Comparison of ENCODE assay signal across 3 cellular contexts in the genomic region with DNA sequence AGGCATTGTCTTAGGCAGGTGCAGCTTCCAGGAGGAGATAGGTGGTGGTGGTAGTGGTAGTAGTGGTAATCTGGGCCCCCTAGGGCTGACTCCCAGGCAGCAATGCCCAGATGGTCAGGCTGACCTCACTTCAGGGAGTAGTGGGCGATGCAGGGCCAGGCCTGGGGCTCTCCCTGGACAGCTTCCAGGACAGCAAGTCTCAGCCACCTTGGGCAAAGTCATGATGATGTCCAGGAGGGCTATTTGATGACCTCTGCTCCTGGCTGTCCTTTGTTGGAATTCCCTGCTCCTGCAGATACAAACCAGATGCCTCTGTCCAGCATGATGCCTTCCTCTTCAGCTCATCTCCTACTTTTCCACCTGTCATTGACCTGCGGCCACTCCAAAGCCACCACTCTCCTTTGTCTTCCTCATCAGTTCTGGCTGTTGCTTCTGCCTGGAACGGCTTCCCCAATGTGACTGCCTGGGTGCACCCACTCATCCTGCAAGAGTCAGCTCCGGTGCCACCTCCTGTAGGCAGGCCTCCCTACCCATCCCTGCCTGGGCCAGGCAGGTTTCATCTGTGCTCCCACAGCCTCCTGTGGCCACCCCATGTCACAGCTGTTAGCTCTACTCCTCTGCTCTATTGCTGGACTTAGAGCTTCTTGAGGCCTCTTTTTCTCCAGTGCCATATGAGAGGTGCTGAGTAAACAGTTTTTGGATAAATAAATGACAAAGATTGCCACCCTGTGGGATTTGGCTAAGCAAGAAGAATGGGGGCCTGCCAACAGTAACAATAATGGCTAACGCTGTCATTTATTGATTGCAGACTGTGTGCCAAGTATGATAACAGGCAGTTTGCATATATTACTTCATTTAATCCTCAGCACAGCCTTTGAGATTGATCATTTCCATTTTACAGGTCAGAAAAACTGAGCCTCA.
TF ChIP-seq lines count a peak whose summit lies in the region.

No MANE protein-coding gene starts in this region.

TF ChIP-seq in SK-N-SH, 30 proteins besides CTCF, POLR2A, EP300 and RAD21 (continued from another document):
- TF ChIP-seq, protein P1, sequence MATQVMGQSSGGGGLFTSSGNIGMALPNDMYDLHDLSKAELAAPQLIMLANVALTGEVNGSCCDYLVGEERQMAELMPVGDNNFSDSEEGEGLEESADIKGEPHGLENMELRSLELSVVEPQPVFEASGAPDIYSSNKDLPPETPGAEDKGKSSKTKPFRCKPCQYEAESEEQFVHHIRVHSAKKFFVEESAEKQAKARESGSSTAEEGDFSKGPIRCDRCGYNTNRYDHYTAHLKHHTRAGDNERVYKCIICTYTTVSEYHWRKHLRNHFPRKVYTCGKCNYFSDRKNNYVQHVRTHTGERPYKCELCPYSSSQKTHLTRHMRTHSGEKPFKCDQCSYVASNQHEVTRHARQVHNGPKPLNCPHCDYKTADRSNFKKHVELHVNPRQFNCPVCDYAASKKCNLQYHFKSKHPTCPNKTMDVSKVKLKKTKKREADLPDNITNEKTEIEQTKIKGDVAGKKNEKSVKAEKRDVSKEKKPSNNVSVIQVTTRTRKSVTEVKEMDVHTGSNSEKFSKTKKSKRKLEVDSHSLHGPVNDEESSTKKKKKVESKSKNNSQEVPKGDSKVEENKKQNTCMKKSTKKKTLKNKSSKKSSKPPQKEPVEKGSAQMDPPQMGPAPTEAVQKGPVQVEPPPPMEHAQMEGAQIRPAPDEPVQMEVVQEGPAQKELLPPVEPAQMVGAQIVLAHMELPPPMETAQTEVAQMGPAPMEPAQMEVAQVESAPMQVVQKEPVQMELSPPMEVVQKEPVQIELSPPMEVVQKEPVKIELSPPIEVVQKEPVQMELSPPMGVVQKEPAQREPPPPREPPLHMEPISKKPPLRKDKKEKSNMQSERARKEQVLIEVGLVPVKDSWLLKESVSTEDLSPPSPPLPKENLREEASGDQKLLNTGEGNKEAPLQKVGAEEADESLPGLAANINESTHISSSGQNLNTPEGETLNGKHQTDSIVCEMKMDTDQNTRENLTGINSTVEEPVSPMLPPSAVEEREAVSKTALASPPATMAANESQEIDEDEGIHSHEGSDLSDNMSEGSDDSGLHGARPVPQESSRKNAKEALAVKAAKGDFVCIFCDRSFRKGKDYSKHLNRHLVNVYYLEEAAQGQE (IDR thresholded peaks at IDR 0.05; ENCODE audit: low read depth, low read length), result no peak

TF ChIP-seq in SK-N-SH treated with all-trans-retinoic acid at 6 μM for 48 hours, 23 proteins besides CTCF, POLR2A, EP300 and RAD21 (continued from another document):
- no peak for TF ChIP-seq POU6F1 (CRISPR knock-in tag; IDR thresholded peaks at IDR 0.05; ENCODE audit: borderline replicate concordance, low read depth)
- no peak for TF ChIP-seq ZFP30 (CRISPR knock-in tag; IDR thresholded peaks at IDR 0.05)
- TF ChIP-seq ESRRG (CRISPR knock-in tag; IDR thresholded peaks at IDR 0.05), result no peak
- no peak for TF ChIP-seq CSRNP3 (CRISPR knock-in tag; IDR thresholded peaks at IDR 0.05)
TF ChIP-seq in SK-N-SH treated with all-trans-retinoic acid at 6 μM for 48 hours: peak in this region for 0.

TF ChIP-seq in K562, 482 proteins besides CTCF, POLR2A, EP300 and RAD21 (continued from another document):
- TF ChIP-seq, protein P2, sequence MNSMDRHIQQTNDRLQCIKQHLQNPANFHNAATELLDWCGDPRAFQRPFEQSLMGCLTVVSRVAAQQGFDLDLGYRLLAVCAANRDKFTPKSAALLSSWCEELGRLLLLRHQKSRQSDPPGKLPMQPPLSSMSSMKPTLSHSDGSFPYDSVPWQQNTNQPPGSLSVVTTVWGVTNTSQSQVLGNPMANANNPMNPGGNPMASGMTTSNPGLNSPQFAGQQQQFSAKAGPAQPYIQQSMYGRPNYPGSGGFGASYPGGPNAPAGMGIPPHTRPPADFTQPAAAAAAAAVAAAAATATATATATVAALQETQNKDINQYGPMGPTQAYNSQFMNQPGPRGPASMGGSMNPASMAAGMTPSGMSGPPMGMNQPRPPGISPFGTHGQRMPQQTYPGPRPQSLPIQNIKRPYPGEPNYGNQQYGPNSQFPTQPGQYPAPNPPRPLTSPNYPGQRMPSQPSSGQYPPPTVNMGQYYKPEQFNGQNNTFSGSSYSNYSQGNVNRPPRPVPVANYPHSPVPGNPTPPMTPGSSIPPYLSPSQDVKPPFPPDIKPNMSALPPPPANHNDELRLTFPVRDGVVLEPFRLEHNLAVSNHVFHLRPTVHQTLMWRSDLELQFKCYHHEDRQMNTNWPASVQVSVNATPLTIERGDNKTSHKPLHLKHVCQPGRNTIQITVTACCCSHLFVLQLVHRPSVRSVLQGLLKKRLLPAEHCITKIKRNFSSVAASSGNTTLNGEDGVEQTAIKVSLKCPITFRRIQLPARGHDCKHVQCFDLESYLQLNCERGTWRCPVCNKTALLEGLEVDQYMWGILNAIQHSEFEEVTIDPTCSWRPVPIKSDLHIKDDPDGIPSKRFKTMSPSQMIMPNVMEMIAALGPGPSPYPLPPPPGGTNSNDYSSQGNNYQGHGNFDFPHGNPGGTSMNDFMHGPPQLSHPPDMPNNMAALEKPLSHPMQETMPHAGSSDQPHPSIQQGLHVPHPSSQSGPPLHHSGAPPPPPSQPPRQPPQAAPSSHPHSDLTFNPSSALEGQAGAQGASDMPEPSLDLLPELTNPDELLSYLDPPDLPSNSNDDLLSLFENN (IDR thresholded peaks at IDR 0.05; ENCODE audit: low read depth in 2 of 2, low read length in 2 of 2), result no peak
- TF ChIP-seq RFX1 (IDR thresholded peaks at IDR 0.05) (no peak), SAP30 (IDR thresholded peaks at IDR 0.05; ENCODE audit: borderline replicate concordance, insufficient read depth, low read depth, low read length, poor library complexity, severe bottlenecking) (no peak), ZNF445 (CRISPR knock-in tag; IDR thresholded peaks at IDR 0.05; ENCODE audit: low read depth) (no peak), ZNF316 (IDR thresholded peaks at IDR 0.05) (peak; percentile 71), HDAC6 (IDR thresholded peaks at IDR 0.05; ENCODE audit: low read depth, low read length) (no peak), ZNF707 (CRISPR knock-in tag; conservative IDR thresholded peaks at IDR 0.05) (no peak), EZH2 (IDR thresholded peaks at IDR 0.05; ENCODE audit: borderline replicate concordance, low read depth, low read length) (no peak), IFI16 (CRISPR knock-in tag; IDR thresholded peaks at IDR 0.05) (no peak), C11orf30 (IDR thresholded peaks at IDR 0.05; ENCODE audit: low read depth) (peak; percentile 61; the same call in 1 of the 2 replicates)
- TF ChIP-seq, protein P3, sequence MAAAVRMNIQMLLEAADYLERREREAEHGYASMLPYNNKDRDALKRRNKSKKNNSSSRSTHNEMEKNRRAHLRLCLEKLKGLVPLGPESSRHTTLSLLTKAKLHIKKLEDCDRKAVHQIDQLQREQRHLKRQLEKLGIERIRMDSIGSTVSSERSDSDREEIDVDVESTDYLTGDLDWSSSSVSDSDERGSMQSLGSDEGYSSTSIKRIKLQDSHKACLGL (CRISPR knock-in tag; IDR thresholded peaks at IDR 0.05; ENCODE audit: borderline replicate concordance, poor library complexity, severe bottlenecking), result no peak
